In the genomic region with DNA sequence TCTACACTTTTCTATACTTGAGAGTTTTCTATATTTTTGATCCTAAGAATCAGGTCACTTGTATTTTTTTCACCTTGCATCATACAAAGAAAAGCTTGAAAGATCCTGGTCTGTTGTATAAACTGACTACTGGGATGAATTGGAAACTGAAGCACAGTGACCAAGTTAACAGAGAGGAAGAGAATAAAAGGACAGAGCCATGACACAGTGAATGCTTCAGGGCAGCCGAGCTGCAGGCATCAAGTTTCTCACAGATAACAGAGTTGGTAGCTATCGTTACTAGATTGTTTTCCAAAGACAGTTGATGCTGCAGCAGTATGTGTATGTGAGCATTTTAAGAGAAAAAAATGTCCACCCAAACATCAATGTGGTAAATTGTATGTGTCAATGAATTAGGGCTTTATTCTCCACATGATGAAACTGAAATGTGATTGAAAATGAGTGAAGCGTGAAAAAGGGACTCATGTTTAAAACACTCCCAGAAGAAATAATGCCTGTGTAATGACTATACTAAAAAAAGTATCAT, we compare ENCODE assay signal across 1 cellular context.
TF ChIP-seq lines count a peak whose summit lies in the region.

No MANE protein-coding gene starts in this region.

TF ChIP-seq in WTC11, 78 proteins besides CTCF, POLR2A, EP300 and RAD21 (continued from another document):
- TF ChIP-seq FOXJ3 (CRISPR knock-in tag; IDR thresholded peaks at IDR 0.05; ENCODE audit: borderline replicate concordance), result no peak
- no peak for TF ChIP-seq HMGA2 (CRISPR knock-in tag; IDR thresholded peaks at IDR 0.05)
- no peak for TF ChIP-seq RELA (CRISPR knock-in tag; IDR thresholded peaks at IDR 0.05; ENCODE audit: borderline replicate concordance)
- no peak for TF ChIP-seq ELF4 (CRISPR knock-in tag; IDR thresholded peaks at IDR 0.05; ENCODE audit: low read depth)
- TF ChIP-seq, protein P1, sequence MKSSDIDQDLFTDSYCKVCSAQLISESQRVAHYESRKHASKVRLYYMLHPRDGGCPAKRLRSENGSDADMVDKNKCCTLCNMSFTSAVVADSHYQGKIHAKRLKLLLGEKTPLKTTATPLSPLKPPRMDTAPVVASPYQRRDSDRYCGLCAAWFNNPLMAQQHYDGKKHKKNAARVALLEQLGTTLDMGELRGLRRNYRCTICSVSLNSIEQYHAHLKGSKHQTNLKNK (CRISPR knock-in tag; IDR thresholded peaks at IDR 0.05), result no peak
- no peak for TF ChIP-seq GABPB1 (CRISPR knock-in tag; IDR thresholded peaks at IDR 0.05)
- TF ChIP-seq, protein P2, sequence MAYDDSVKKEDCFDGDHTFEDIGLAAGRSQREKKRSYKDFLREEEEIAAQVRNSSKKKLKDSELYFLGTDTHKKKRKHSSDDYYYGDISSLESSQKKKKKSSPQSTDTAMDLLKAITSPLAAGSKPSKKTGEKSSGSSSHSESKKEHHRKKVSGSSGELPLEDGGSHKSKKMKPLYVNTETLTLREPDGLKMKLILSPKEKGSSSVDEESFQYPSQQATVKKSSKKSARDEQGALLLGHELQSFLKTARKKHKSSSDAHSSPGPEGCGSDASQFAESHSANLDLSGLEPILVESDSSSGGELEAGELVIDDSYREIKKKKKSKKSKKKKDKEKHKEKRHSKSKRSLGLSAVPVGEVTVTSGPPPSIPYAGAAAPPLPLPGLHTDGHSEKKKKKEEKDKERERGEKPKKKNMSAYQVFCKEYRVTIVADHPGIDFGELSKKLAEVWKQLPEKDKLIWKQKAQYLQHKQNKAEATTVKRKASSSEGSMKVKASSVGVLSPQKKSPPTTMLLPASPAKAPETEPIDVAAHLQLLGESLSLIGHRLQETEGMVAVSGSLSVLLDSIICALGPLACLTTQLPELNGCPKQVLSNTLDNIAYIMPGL (CRISPR knock-in tag; IDR thresholded peaks at IDR 0.05), result no peak
- TF ChIP-seq, protein P3, sequence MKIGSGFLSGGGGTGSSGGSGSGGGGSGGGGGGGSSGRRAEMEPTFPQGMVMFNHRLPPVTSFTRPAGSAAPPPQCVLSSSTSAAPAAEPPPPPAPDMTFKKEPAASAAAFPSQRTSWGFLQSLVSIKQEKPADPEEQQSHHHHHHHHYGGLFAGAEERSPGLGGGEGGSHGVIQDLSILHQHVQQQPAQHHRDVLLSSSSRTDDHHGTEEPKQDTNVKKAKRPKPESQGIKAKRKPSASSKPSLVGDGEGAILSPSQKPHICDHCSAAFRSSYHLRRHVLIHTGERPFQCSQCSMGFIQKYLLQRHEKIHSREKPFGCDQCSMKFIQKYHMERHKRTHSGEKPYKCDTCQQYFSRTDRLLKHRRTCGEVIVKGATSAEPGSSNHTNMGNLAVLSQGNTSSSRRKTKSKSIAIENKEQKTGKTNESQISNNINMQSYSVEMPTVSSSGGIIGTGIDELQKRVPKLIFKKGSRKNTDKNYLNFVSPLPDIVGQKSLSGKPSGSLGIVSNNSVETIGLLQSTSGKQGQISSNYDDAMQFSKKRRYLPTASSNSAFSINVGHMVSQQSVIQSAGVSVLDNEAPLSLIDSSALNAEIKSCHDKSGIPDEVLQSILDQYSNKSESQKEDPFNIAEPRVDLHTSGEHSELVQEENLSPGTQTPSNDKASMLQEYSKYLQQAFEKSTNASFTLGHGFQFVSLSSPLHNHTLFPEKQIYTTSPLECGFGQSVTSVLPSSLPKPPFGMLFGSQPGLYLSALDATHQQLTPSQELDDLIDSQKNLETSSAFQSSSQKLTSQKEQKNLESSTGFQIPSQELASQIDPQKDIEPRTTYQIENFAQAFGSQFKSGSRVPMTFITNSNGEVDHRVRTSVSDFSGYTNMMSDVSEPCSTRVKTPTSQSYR (CRISPR knock-in tag; IDR thresholded peaks at IDR 0.05), result no peak
- TF ChIP-seq, protein P4, sequence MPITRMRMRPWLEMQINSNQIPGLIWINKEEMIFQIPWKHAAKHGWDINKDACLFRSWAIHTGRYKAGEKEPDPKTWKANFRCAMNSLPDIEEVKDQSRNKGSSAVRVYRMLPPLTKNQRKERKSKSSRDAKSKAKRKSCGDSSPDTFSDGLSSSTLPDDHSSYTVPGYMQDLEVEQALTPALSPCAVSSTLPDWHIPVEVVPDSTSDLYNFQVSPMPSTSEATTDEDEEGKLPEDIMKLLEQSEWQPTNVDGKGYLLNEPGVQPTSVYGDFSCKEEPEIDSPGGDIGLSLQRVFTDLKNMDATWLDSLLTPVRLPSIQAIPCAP (CRISPR knock-in tag; IDR thresholded peaks at IDR 0.05), result no peak
